Comparison of ENCODE assay signal across 10 cellular contexts in genomic region chr1:167631386-167631941, GRCh38. TPM values are rescaled to one million over a fixed set of nuclear protein-coding genes. Genes with fewer than 3 reads are reported as not detected.
DNase-seq lines count a peak whose midpoint lies in the region; ATAC-seq and TF ChIP-seq lines count a peak whose summit lies in the region.
"Had no signal": no experiment of that assay in that cellular context is flagged by ENCODE, and none has a peak within 500 bp of the region (broad histone marks: within the 10 kb centered on the region; RNA-seq: fewer than 3 reads in every experiment).

No MANE protein-coding gene starts in this region.

- intact Hi-C loops in esophagus squamous epithelium (cut with DNase I): no loop called here

- H3K27ac ChIP-seq in Peyer's patch (peak overlapping the region; percentile 94 to 99 (median 98)), esophagus squamous epithelium (peak overlapping the region; percentile 77 to 95 (median 86))
- H3K27ac ChIP-seq: SK-N-MC had no signal

- peaks cover 15% of the 10 kb centered on the region for H3K36me3 Mint-ChIP-seq in stimulated activated memory B cell treated with anti-CD40 and anti-IgM and Interleukin-4, amounts not matched to agents 10 μg/mL and 1 μg/mL and 100 μg/mL, for 72 hours

- no peaks in the 10 kb centered on the region for H3K9me3 ChIP-seq in Peyer's patch
- no peaks in the 10 kb centered on the region for H3K9me3 ChIP-seq in esophagus squamous epithelium

- WGBS in esophagus squamous epithelium, 2 donors: 40 to 67% methylated on average over 2 of the region's 3 CpGs

- DNase-seq in Peyer's patch (peak in 1 of 3 donors; percentile 40), esophagus squamous epithelium (lab: John Stamatoyannopoulos, UW) (no peak), globus pallidus (ENCODE audit: low spot score) (no peak), NCI-H187 treated with DMSO at 0.1 percent for 48 hours (lab: John Stamatoyannopoulos, UW) (no peak), 8988T (no peak)
- DNase-seq: NCI-H1417 treated with DMSO at 0.1 percent for 48 hours had no signal

- no peaks in the 10 kb centered on the region for H3K27me3 ChIP-seq in Peyer's patch
- peaks cover 0 to 41% (median 0%) of the 10 kb centered on the region in 4 donors for H3K27me3 ChIP-seq in esophagus squamous epithelium

- peak overlapping the region; percentile 93 for H3K4me3 Mint-ChIP-seq in stimulated activated memory B cell treated with anti-CD40 and anti-IgM and Interleukin-4, amounts not matched to agents 10 μg/mL and 1 μg/mL and 100 μg/mL, for 72 hours

- peak overlapping the region; percentile 92 for H3K27ac Mint-ChIP-seq in stimulated activated memory B cell treated with anti-CD40 and anti-IgM and Interleukin-4, amounts not matched to agents 10 μg/mL and 1 μg/mL and 100 μg/mL, for 72 hours

- H3K36me3 ChIP-seq in Peyer's patch (no peaks in the 10 kb centered on the region), esophagus squamous epithelium (no peaks in the 10 kb centered on the region)

- no peaks in the 10 kb centered on the region for H3K27me3 Mint-ChIP-seq in stimulated activated memory B cell treated with anti-CD40 and anti-IgM and Interleukin-4, amounts not matched to agents 10 μg/mL and 1 μg/mL and 100 μg/mL, for 72 hours

- TF ChIP-seq CTCF in GM12875 (IDR thresholded peaks at IDR 0.05; ENCODE audit: borderline replicate concordance, insufficient read depth, low read depth, low read length) (no peak), Peyer's patch (IDR thresholded peaks at IDR 0.05) (no peak), esophagus squamous epithelium (IDR thresholded peaks at IDR 0.05) (no peak)

- ATAC-seq in stimulated activated memory B cell treated with anti-CD40 and anti-IgM and Interleukin-4, amounts not matched to agents 10 μg/mL and 1 μg/mL and 100 μg/mL, for 72 hours: no peak
- ATAC-seq in GM21526 (IDR thresholded peaks at IDR 0.05; ENCODE audit: low FRiP score, unreplicated experiment): no peak

- peak overlapping the region; percentile 88 for H3K4me3 ChIP-seq in GM12875 (ENCODE audit: low read depth, low read length)
- peak overlapping the region; percentile 64 to 93 (median 82) for H3K4me3 ChIP-seq in Peyer's patch
- H3K4me3 ChIP-seq in esophagus squamous epithelium: peak overlapping the region in 3 of 4 donors; percentile 59 to 79 (median 63)
- H3K4me3 ChIP-seq: SK-N-MC had no signal

- H3K4me1 Mint-ChIP-seq in stimulated activated memory B cell treated with anti-CD40 and anti-IgM and Interleukin-4, amounts not matched to agents 10 μg/mL and 1 μg/mL and 100 μg/mL, for 72 hours: peaks cover 83% of the 10 kb centered on the region

- peaks cover 0 to 37% (median 19%) of the 10 kb centered on the region in 4 donors for H3K4me1 ChIP-seq in Peyer's patch
- H3K4me1 ChIP-seq in esophagus squamous epithelium: peaks cover 10 to 65% (median 22%) of the 10 kb centered on the region in 3 donors

- no peak for TF ChIP-seq POLR2A in Peyer's patch (IDR thresholded peaks at IDR 0.05)
- no peak for TF ChIP-seq POLR2A in esophagus squamous epithelium (IDR thresholded peaks at IDR 0.05)

- no peaks in the 10 kb centered on the region for H3K9me3 Mint-ChIP-seq in stimulated activated memory B cell treated with anti-CD40 and anti-IgM and Interleukin-4, amounts not matched to agents 10 μg/mL and 1 μg/mL and 100 μg/mL, for 72 hours

RNA-seq across cellular contexts. Expression of gene RCSD1, which starts 1.4 kb away (rescaled TPM):
- total RNA-seq in Peyer's patch (10 to 100 TPM in 3 of 4 donors, 1 to 10 TPM in 1; 6.7 to 95.7 (median 11.5) TPM), esophagus squamous epithelium (10 to 100 TPM in 1 of 4 donors, 1 to 10 TPM in 3; 1.2 to 17.7 (median 3.4) TPM)
